Comparison of ENCODE assay signal across 16 cellular contexts in genomic region chr1:110309768-110310167, GRCh38. TPM values are rescaled to one million over a fixed set of nuclear protein-coding genes. Genes with fewer than 3 reads are reported as not detected.
A peak's percentile ranks its signal among the peaks of the same experiment; 100 is the strongest.
DNase-seq lines count a peak whose midpoint lies in the region; ATAC-seq and TF ChIP-seq lines count a peak whose summit lies in the region.
"Had no signal": no experiment of that assay in that cellular context is flagged by ENCODE, and none has a peak within 500 bp of the region (broad histone marks: within the 10 kb centered on the region; RNA-seq: fewer than 3 reads in every experiment).

No MANE protein-coding gene starts in this region.

- intact Hi-C loops in mammary epithelial cell (cut with micrococcal nuclease) (no loop called here), breast epithelium (cut with DNase I; ENCODE audit: low total_unique reads) (no loop called here)

- 88% methylated on average over 2 of the region's 3 CpGs for WGBS in mammary epithelial cell (ENCODE audit: low coverage, missing lambda C conversion rate)

- H2AFZ ChIP-seq in mammary epithelial cell (ENCODE audit: low read depth, low read length): no peak overlapping the region
- H2AFZ ChIP-seq: GM23338, neural progenitor cell had no signal

- H3K27ac ChIP-seq in mammary epithelial cell (ENCODE audit: insufficient read depth, low read depth, low read length) (no peak overlapping the region), breast epithelium (no peak overlapping the region)
- H3K27ac ChIP-seq: A549, neural progenitor cell, thoracic aorta had no signal

- dilution Hi-C loops in mammary epithelial cell (cut with HindIII; ENCODE audit: low sequenced_read_pairs): loop anchor here (5.0 kb wide), 1 partner anchor 102 kb away; no protein-coding TSS in a partner anchor

- H3K4me3 ChIP-seq in mammary epithelial cell (replicated peaks in 1 of 3; ENCODE audit: insufficient read depth in 1 of 3, low read depth in 2 of 3, low read length in 3 of 3) (no peak overlapping the region), breast epithelium (no peak overlapping the region), H7 (ENCODE audit: insufficient read depth, low read depth, low read length) (no peak overlapping the region)
- H3K4me3 ChIP-seq: A549, GM12878, GM23338, neural progenitor cell, thoracic aorta had no signal

- BruUV-seq in mammary epithelial cell (replicated peaks; lab: Mats Ljungman, UMichigan): no TSS peak

- no peak overlapping the region for H3K9ac ChIP-seq in mammary epithelial cell (ENCODE audit: insufficient read depth, low read length)
- H3K9ac ChIP-seq: neural progenitor cell had no signal

- no peak for ATAC-seq in HG03432 (IDR thresholded peaks at IDR 0.05; ENCODE audit: unreplicated experiment)
- no peak for ATAC-seq in HG02763 (IDR thresholded peaks at IDR 0.05; ENCODE audit: unreplicated experiment)
- ATAC-seq: A549; activated naive CD8-positive, alpha-beta T cell treated with anti-CD3 and anti-CD28 coated beads, Interleukin-2, amount 50 U/mL, for 24 hours; GM12878; GM23338 had no signal

- TF ChIP-seq CTCF in mammary epithelial cell (conservative IDR thresholded peaks at IDR 0.05 in 1 of 2, IDR thresholded peaks at IDR 0.05 in 1 of 2; ENCODE audit: extremely low read depth in 1 of 2, insufficient read depth in 1 of 2, low read depth in 1 of 2, low read length in 2 of 2) (peak in 1 of 2 donors; percentile 1), breast epithelium (IDR thresholded peaks at IDR 0.05) (no peak)

- H3K27me3 ChIP-seq in mammary epithelial cell (ENCODE audit: insufficient read depth, low read length): no peaks in the 10 kb centered on the region
- H3K27me3 ChIP-seq in breast epithelium: no peaks in the 10 kb centered on the region
- H3K27me3 ChIP-seq in H7 (ENCODE audit: control insufficient read depth, insufficient read depth, low read length): no peaks in the 10 kb centered on the region
- H3K27me3 ChIP-seq: neural progenitor cell had no signal

- H4K20me1 ChIP-seq in mammary epithelial cell (ENCODE audit: insufficient read depth, low read length): no peaks in the 10 kb centered on the region

- peaks cover 20% of the 10 kb centered on the region for H3K4me1 ChIP-seq in mammary epithelial cell (ENCODE audit: insufficient read depth, low read length)
- peaks cover 4% of the 10 kb centered on the region in 2 donors for H3K4me1 ChIP-seq in breast epithelium
- H3K4me1 ChIP-seq: A549, neural progenitor cell had no signal

- no peak overlapping the region for H3K4me2 ChIP-seq in mammary epithelial cell (ENCODE audit: insufficient read depth, low read depth, low read length)
- H3K4me2 ChIP-seq: A549, GM23338, neural progenitor cell had no signal

- H3K36me3 ChIP-seq in mammary epithelial cell (ENCODE audit: insufficient read depth, low read length): no peaks in the 10 kb centered on the region
- H3K36me3 ChIP-seq in breast epithelium: no peaks in the 10 kb centered on the region
- H3K36me3 ChIP-seq in H7 (replicated peaks; ENCODE audit: control insufficient read depth, insufficient read depth, low read length): no peaks in the 10 kb centered on the region
- H3K36me3 ChIP-seq: neural progenitor cell, thoracic aorta had no signal

- H3K9me3 ChIP-seq in mammary epithelial cell (replicated peaks; ENCODE audit: insufficient read depth, low read length): no peaks in the 10 kb centered on the region
- H3K9me3 ChIP-seq in breast epithelium: no peaks in the 10 kb centered on the region
- H3K9me3 ChIP-seq: A549, thoracic aorta had no signal

- DNase-seq in mammary epithelial cell (peak; percentile 70), breast epithelium (ENCODE audit: low spot score in 2 of 2) (no peak), astrocyte of the hippocampus (ENCODE audit: low read depth, low spot score) (peak; percentile 59), foreskin melanocyte (peak; percentile 25), inferior parietal cortex (ENCODE audit: extremely low spot score) (no peak), H7 (no peak)
- DNase-seq: activated naive CD8-positive, alpha-beta T cell treated with anti-CD3 and anti-CD28 coated beads, Interleukin-2, amount 50 U/mL, for 24 hours; activated T-cell treated with anti-CD3 and anti-CD28 coated beads for 4 hours; effector CD4-positive, alpha-beta T cell had no signal

- TF ChIP-seq POLR2A in breast epithelium (IDR thresholded peaks at IDR 0.05): no peak

- in situ Hi-C loops in mammary epithelial cell (cut with MboI; ENCODE audit: low sequenced_read_pairs in 2 of 2): loop anchor here (5.0 to 10.0 kb wide), 2 partner anchors 107 to 145 kb away; partner anchors contain the start of gene PROK1 (in 1 of the 2)

- H3K79me2 ChIP-seq in mammary epithelial cell (ENCODE audit: insufficient read depth, low read length): no peaks in the 10 kb centered on the region

- CTCF ChIA-PET in mammary epithelial cell (lab: Charles Lee; ENCODE audit: low non-redundant PET): interaction anchor here (1.0 kb wide), 1 partner anchor 102 kb away, joined by 5 read pairs; no protein-coding TSS in a partner anchor

RNA-seq across cellular contexts. Expression of gene RBM15, which starts 29.4 kb away (rescaled TPM):
- 10 to 100 TPM; 26.3 to 47.0 TPM for total RNA-seq in mammary epithelial cell
- polyA plus RNA-seq in mammary epithelial cell: 16.5 TPM
- polyA minus RNA-seq in mammary epithelial cell: 76.2 TPM
- total RNA-seq in breast epithelium: 10 to 100 TPM; 33.4 to 47.1 (median 35.4) TPM
- 56.6 and 79.9 TPM in 2 replicates for total RNA-seq in H7 (2014; rRNA removed; shearing (Covaris generic))

Comparison
In these comparisons a context has a peak if more than half of its experiments do, and no peak if none do; other contexts are left out.
1. DNase-seq: peak in mammary epithelial cell (single experiment), astrocyte of the hippocampus (single experiment) and foreskin melanocyte (single experiment); none in breast epithelium (0 of 2), inferior parietal cortex (single experiment) and H7 (single experiment).